Comparison of ENCODE assay signal across 9 cellular contexts in the genomic region with DNA sequence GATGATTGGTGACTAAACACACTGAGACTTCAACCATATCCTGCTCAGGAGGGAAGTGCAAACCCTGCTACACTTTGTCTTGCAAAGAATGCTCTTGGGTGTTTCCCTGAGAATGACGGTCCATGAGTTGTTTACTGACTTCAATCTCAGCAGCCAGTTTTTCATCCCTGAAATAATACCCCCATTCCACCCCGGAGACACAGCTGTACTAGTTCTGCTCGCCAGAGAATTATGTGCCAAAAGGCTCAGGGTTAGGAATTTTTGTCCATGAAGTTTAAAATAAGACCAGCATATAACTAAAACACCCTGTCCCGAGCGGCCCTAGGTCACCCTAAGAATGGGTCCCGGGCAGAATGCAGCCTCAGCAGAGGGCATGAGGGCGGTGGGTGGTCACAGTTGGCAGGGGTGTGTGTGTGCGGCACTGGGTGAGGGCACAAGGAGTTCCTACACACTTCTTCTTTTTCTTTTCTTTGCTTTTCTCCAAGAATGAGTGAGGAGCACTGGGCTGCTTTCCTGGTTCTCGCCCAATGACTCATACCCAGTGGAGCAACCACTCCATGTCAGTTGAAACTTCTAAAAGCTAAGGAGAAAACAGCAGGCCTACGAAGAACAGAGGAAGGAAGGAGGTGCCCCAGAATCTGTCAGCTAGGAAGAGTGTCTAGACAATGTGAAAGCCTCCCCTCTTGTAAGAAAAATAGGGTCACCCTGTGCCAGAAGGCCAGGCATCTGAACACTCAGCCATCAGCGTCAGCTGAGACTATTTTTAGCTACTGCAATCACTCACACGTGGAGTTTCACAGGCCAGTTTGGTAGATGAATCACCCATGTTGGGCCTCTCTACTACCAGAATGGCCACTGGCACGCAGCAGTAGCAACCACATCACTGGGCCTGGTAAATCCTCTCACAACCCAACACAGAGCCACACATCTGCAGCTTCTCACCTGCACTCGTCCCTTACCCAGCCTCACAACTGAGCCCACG.
A peak's percentile ranks its signal among the peaks of the same experiment; 100 is the strongest.
DNase-seq lines count a peak whose midpoint lies in the region; ATAC-seq and TF ChIP-seq lines count a peak whose summit lies in the region.
"Had no signal": no experiment of that assay in that cellular context is flagged by ENCODE, and none has a peak within 500 bp of the region (broad histone marks: within the 10 kb centered on the region; RNA-seq: fewer than 3 reads in every experiment).

No MANE protein-coding gene starts in this region.

- DNase-seq in PC-9, result peak; percentile 11 to 50
- DNase-seq in fibroblast of gingiva (ENCODE audit: low read depth), result peak; percentile 95
- no peak for DNase-seq in NCI-H1694 treated with DMSO at 0.1 percent for 48 hours (lab: John Stamatoyannopoulos, UW)
- no peak for DNase-seq in NCI-H2107 (lab: John Stamatoyannopoulos, UW)
- no peak for DNase-seq in CD4-positive, alpha-beta T cell

- no peak overlapping the region for H3K27ac Mint-ChIP-seq in CD4-positive, alpha-beta T cell
- H3K27ac Mint-ChIP-seq: T-helper 1 cell treated with Interleukin-12 subunit alpha and Interleukin-12 subunit beta and Interleukin-4 antibody, amounts not matched to agents 30 μg/mL and 1 μg/mL, for 36 hours had no signal

- H2AFZ ChIP-seq in PC-9, result peak overlapping the region; percentile 58; the same call in 1 of the 2 replicates

- H3K36me3 ChIP-seq in PC-9 (ENCODE audit: low read depth) (no peaks in the 10 kb centered on the region), rectal smooth muscle tissue (ENCODE audit: control insufficient read depth, insufficient read depth, low read length) (peaks cover 15% of the 10 kb centered on the region)

- BruUV-seq in PC-9 (replicated peaks; lab: Mats Ljungman, UMichigan), result no TSS peak

- H3K9ac ChIP-seq in rectal smooth muscle tissue (ENCODE audit: low read length), result no peak overlapping the region

- no peaks in the 10 kb centered on the region for H3K79me2 ChIP-seq in PC-9 (ENCODE audit: low read depth)

- H3K4me3 Mint-ChIP-seq in CD4-positive, alpha-beta T cell, result no peak overlapping the region
- H3K4me3 Mint-ChIP-seq: T-helper 1 cell treated with Interleukin-12 subunit alpha and Interleukin-12 subunit beta and Interleukin-4 antibody, amounts not matched to agents 30 μg/mL and 1 μg/mL, for 36 hours had no signal

- no peaks in the 10 kb centered on the region; the same call in 1 of the 2 replicates for H4K20me1 ChIP-seq in PC-9 (ENCODE audit: insufficient read depth)

- H3K4me3 ChIP-seq in PC-9, result no peak overlapping the region
- no peak overlapping the region for H3K4me3 ChIP-seq in rectal smooth muscle tissue (ENCODE audit: low read length)

- peaks cover 9% of the 10 kb centered on the region; the same call in 1 of the 2 replicates for H3K4me1 ChIP-seq in PC-9 (replicated peaks; ENCODE audit: insufficient read depth)
- peaks cover 41% of the 10 kb centered on the region for H3K4me1 ChIP-seq in rectal smooth muscle tissue (ENCODE audit: control insufficient read depth, insufficient read depth, low read length)

- POLR2A ChIA-PET in PC-9 (lab: Charles Lee; ENCODE audit: unreplicated experiment), result no interaction called here
- POLR2A ChIA-PET in CD4-positive, alpha-beta T cell (lab: Charles Lee), result no interaction called here

- H3F3A ChIP-seq in PC-9 (ENCODE audit: insufficient read depth, low read depth), result no peaks in the 10 kb centered on the region

- H3K4me2 ChIP-seq in PC-9, result peak overlapping the region; percentile 47

- TF ChIP-seq CTCF in PC-9 (conservative IDR thresholded peaks at IDR 0.05), result no peak
- TF ChIP-seq CTCF in CD4-positive, alpha-beta T cell (IDR thresholded peaks at IDR 0.05), result no peak

- H3K9me3 ChIP-seq in PC-9 (ENCODE audit: insufficient read depth, low read depth), result no peaks in the 10 kb centered on the region
- no peaks in the 10 kb centered on the region for H3K9me3 ChIP-seq in CD4-positive, alpha-beta T cell (ENCODE audit: control insufficient read depth, low read length)

- H3K27me3 Mint-ChIP-seq in CD4-positive, alpha-beta T cell, result no peaks in the 10 kb centered on the region

- H3K27me3 ChIP-seq in PC-9 (ENCODE audit: insufficient read depth, low read depth), result peaks cover 7% of the 10 kb centered on the region; the same call in 1 of the 2 replicates
- H3K27me3 ChIP-seq in rectal smooth muscle tissue (ENCODE audit: control insufficient read depth, insufficient read depth, low read length), result no peaks in the 10 kb centered on the region
- H3K27me3 ChIP-seq in CD4-positive, alpha-beta T cell (ENCODE audit: control insufficient read depth, insufficient read depth, low read length), result no peaks in the 10 kb centered on the region

- ATAC-seq in GM18861 (IDR thresholded peaks at IDR 0.05; ENCODE audit: unreplicated experiment) (peak; percentile 94), HG02884 (IDR thresholded peaks at IDR 0.05; ENCODE audit: unreplicated experiment) (peak; percentile 90)
- no peak for ATAC-seq in CD4-positive, alpha-beta T cell (ENCODE audit: poor library complexity)

- no peaks in the 10 kb centered on the region for H3K9me3 Mint-ChIP-seq in CD4-positive, alpha-beta T cell
- H3K9me3 Mint-ChIP-seq: T-helper 1 cell treated with Interleukin-12 subunit alpha and Interleukin-12 subunit beta and Interleukin-4 antibody, amounts not matched to agents 30 μg/mL and 1 μg/mL, for 36 hours had no signal

- H3K36me3 Mint-ChIP-seq in CD4-positive, alpha-beta T cell (ENCODE audit: low read depth), result no peaks in the 10 kb centered on the region

- intact Hi-C loops in PC-9 (cut with micrococcal nuclease; ENCODE audit: unreplicated experiment), result no loop called here
- intact Hi-C loops in CD4-positive, alpha-beta T cell (cut with DNase I, micrococcal nuclease), result no loop called here

- no peaks in the 10 kb centered on the region for H3K4me1 Mint-ChIP-seq in CD4-positive, alpha-beta T cell (ENCODE audit: low read depth)

- CTCF ChIA-PET in PC-9 (lab: Charles Lee), result interaction anchor here (0.6 kb wide), 1 partner anchor 174 kb away, joined by 3 read pairs; no protein-coding TSS in a partner anchor
- CTCF ChIA-PET in CD4-positive, alpha-beta T cell (lab: Charles Lee), result interaction anchor here (1.0 kb wide), 1 partner anchor 22 kb away, joined by 3 read pairs; no protein-coding TSS in a partner anchor

- peak overlapping the region; percentile 18; the same call in 1 of the 2 replicates for H3K27ac ChIP-seq in PC-9
- H3K27ac ChIP-seq in rectal smooth muscle tissue (ENCODE audit: low read depth, low read length), result peak overlapping the region; percentile 92
- no peak overlapping the region for H3K27ac ChIP-seq in CD4-positive, alpha-beta T cell (ENCODE audit: low read depth, low read length)

- H3K9me2 ChIP-seq in PC-9 (ENCODE audit: insufficient read depth), result no peaks in the 10 kb centered on the region

Comparison
In these comparisons a context has a peak if more than half of its experiments do, and no peak if none do; other contexts are left out.
1. DNase-seq: peak in PC-9 (2 of 2) and fibroblast of gingiva (single experiment); none in NCI-H1694 treated with DMSO at 0.1 percent for 48 hours (single experiment), NCI-H2107 (single experiment) and CD4-positive, alpha-beta T cell (0 of 10).